21 cellular contexts compared by ENCODE assay signal in genomic region chr7:139993592-139993991, GRCh38.
DNase-seq lines count a peak whose midpoint lies in the region; ATAC-seq, FAIRE-seq and TF ChIP-seq lines count a peak whose summit lies in the region.
"Had no signal": no experiment of that assay in that cellular context is flagged by ENCODE, and none has a peak within 500 bp of the region (broad histone marks: within the 10 kb centered on the region; RNA-seq: fewer than 3 reads in every experiment).

No MANE protein-coding gene starts in this region.

- BruUV-seq in K562 (replicated peaks; lab: Mats Ljungman, UMichigan): no TSS peak

- H3K9me1 ChIP-seq in K562 (ENCODE audit: control insufficient read depth, insufficient read depth, low read length): no peaks in the 10 kb centered on the region

- no peak overlapping the region for H3K9ac ChIP-seq in K562 (ENCODE audit: insufficient read depth in 1 of 2, low read depth in 2 of 2, low read length in 2 of 2)

- H3K27ac ChIP-seq in K562 (ENCODE audit: extremely low read depth, low read depth, low read length) (no peak overlapping the region), layer of hippocampus (ENCODE audit: low read depth, low read length) (peak overlapping the region; percentile 86), temporal lobe (ENCODE audit: low read depth, low read length) (peak overlapping the region; percentile 94)

- H3K79me2 ChIP-seq in K562 (ENCODE audit: control insufficient read depth, insufficient read depth, low read length): no peaks in the 10 kb centered on the region

- WGBS in K562 (ENCODE audit: insufficient coverage, low coverage, missing lambda C conversion rate): 39% methylated on average over 2 of the region's 2 CpGs

- no peak for FAIRE-seq in K562 (lab: Jason Lieb, UNC)
- FAIRE-seq: A204.1, GM12878, HTR-8/SVneo had no signal

- no peaks in the 10 kb centered on the region for H3K9me3 Mint-ChIP-seq in chondrocyte (ENCODE audit: low read depth)
- no peaks in the 10 kb centered on the region for H3K9me3 Mint-ChIP-seq in activated CD8-positive, alpha-beta T cell treated with anti-CD3 and anti-CD28 coated beads for 36 hours
- H3K9me3 Mint-ChIP-seq: CD4-positive, CD25-positive, alpha-beta regulatory T cell; CD8-positive, alpha-beta memory T cell had no signal

- peaks cover 0 to 5% of the 10 kb centered on the region in 2 experiments; a peak in 3 of 5 replicates for H3K4me1 ChIP-seq in K562 (replicated peaks in 1 of 2; ENCODE audit: control insufficient read depth in 2 of 2, insufficient read depth in 2 of 2, low read length in 2 of 2)
- H3K4me1 ChIP-seq: BE2C had no signal

- no peak for ATAC-seq in K562
- ATAC-seq in activated CD8-positive, alpha-beta T cell treated with anti-CD3 and anti-CD28 coated beads for 36 hours: no peak
- ATAC-seq: GM12878 had no signal

- H3K4me3 ChIP-seq in K562: no peak overlapping the region
- H3K4me3 ChIP-seq: GM12878 had no signal

- no peaks in the 10 kb centered on the region for H3K9me3 ChIP-seq in K562 (replicated peaks; ENCODE audit: control insufficient read depth, insufficient read depth, low read depth, low read length)
- H3K9me3 ChIP-seq: BE2C had no signal

- H4K20me1 ChIP-seq in K562 (replicated peaks; ENCODE audit: control insufficient read depth, insufficient read depth, low read length): no peaks in the 10 kb centered on the region

- TF ChIP-seq CTCF in K562 (IDR thresholded peaks at IDR 0.05 in 2 of 3, conservative IDR thresholded peaks at IDR 0.05 in 1 of 3; ENCODE audit: insufficient read depth in 2 of 3, low read depth in 1 of 3, low read length in 3 of 3) (no peak), chondrocyte (IDR thresholded peaks at IDR 0.05) (no peak)
- no peak for TF ChIP-seq CTCF in activated CD8-positive, alpha-beta T cell treated with anti-CD3 and anti-CD28 coated beads for 36 hours (IDR thresholded peaks at IDR 0.05)

- TF ChIP-seq EP300 in K562 (IDR thresholded peaks at IDR 0.05; ENCODE audit: low read length): no peak

- POLR2A ChIA-PET in K562 (lab: Yijun Ruan, JAX): interaction anchor here (0.6 to 1.4 kb wide), 6 partner anchors 8 to 475 kb away, joined by 3 to 4 read pairs (median 4); no protein-coding TSS in a partner anchor
- POLR2A ChIA-PET in activated CD8-positive, alpha-beta T cell treated with anti-CD3 and anti-CD28 coated beads for 36 hours (lab: Charles Lee): interaction anchor here (0.7 kb wide), 1 partner anchor 76 kb away, joined by 3 read pairs; no protein-coding TSS in a partner anchor

- no peak overlapping the region for H3K27ac Mint-ChIP-seq in chondrocyte (ENCODE audit: unreplicated experiment)
- no peak overlapping the region for H3K27ac Mint-ChIP-seq in activated CD8-positive, alpha-beta T cell treated with anti-CD3 and anti-CD28 coated beads for 36 hours
- H3K27ac Mint-ChIP-seq: CD4-positive, CD25-positive, alpha-beta regulatory T cell; CD8-positive, alpha-beta memory T cell had no signal

- peaks cover 12% of the 10 kb centered on the region for H3K4me1 Mint-ChIP-seq in chondrocyte (ENCODE audit: low read depth)
- H3K4me1 Mint-ChIP-seq in activated CD8-positive, alpha-beta T cell treated with anti-CD3 and anti-CD28 coated beads for 36 hours (ENCODE audit: low read depth): no peaks in the 10 kb centered on the region
- H3K4me1 Mint-ChIP-seq: CD4-positive, CD25-positive, alpha-beta regulatory T cell; CD8-positive, alpha-beta memory T cell had no signal

- H3K36me3 ChIP-seq in K562 (ENCODE audit: control insufficient read depth, insufficient read depth, low read length): no peaks in the 10 kb centered on the region
- H3K36me3 ChIP-seq: BE2C had no signal

- H3K27me3 ChIP-seq in K562 (ENCODE audit: control insufficient read depth in 2 of 2, insufficient read depth in 2 of 2, low read length in 2 of 2): peaks cover 0 to 14% of the 10 kb centered on the region in 2 experiments; a peak in 3 of 5 replicates
- H3K27me3 ChIP-seq in layer of hippocampus (ENCODE audit: control insufficient read depth, insufficient read depth, low read length): no peaks in the 10 kb centered on the region
- H3K27me3 ChIP-seq: BE2C had no signal

- H2AFZ ChIP-seq in K562 (ENCODE audit: low read depth, low read length): no peak overlapping the region

- H3K4me3 Mint-ChIP-seq in chondrocyte (ENCODE audit: unreplicated experiment): no peak overlapping the region
- H3K4me3 Mint-ChIP-seq in activated CD8-positive, alpha-beta T cell treated with anti-CD3 and anti-CD28 coated beads for 36 hours: no peak overlapping the region
- H3K4me3 Mint-ChIP-seq: CD4-positive, CD25-positive, alpha-beta regulatory T cell; CD8-positive, alpha-beta memory T cell had no signal

- TF ChIP-seq POLR2A in K562 (conservative IDR thresholded peaks at IDR 0.05): no peak

- TF ChIP-seq RAD21 in K562 (CRISPR knock-in tag; conservative IDR thresholded peaks at IDR 0.05 in 1 of 2, IDR thresholded peaks at IDR 0.05 in 1 of 2): no peak

- intact Hi-C loops in K562 (cut with micrococcal nuclease): no loop called here
- intact Hi-C loops in activated CD8-positive, alpha-beta T cell treated with anti-CD3 and anti-CD28 coated beads for 36 hours (cut with micrococcal nuclease): no loop called here

- in situ Hi-C loops in K562 (cut with MboI): no loop called here

- peaks cover 4% of the 10 kb centered on the region for H3K27me3 Mint-ChIP-seq in chondrocyte (ENCODE audit: low read depth)
- H3K27me3 Mint-ChIP-seq in activated CD8-positive, alpha-beta T cell treated with anti-CD3 and anti-CD28 coated beads for 36 hours: no peaks in the 10 kb centered on the region
- H3K27me3 Mint-ChIP-seq: CD4-positive, CD25-positive, alpha-beta regulatory T cell; CD8-positive, alpha-beta memory T cell had no signal

- CTCF ChIA-PET in K562 (lab: Yijun Ruan, JAX; ENCODE audit: low intra/inter-chr PET ratio): no interaction called here
- CTCF ChIA-PET in activated CD8-positive, alpha-beta T cell treated with anti-CD3 and anti-CD28 coated beads for 36 hours (lab: Charles Lee): interaction anchor here (3.1 kb wide), 1 partner anchor 9 kb away, joined by 13 read pairs; no protein-coding TSS in a partner anchor

- H3K4me2 ChIP-seq in K562 (ENCODE audit: insufficient read depth, low read length): no peak overlapping the region

- no peaks in the 10 kb centered on the region for H3K36me3 Mint-ChIP-seq in chondrocyte (ENCODE audit: low read depth)
- no peaks in the 10 kb centered on the region for H3K36me3 Mint-ChIP-seq in activated CD8-positive, alpha-beta T cell treated with anti-CD3 and anti-CD28 coated beads for 36 hours (ENCODE audit: low read depth)
- H3K36me3 Mint-ChIP-seq: CD4-positive, CD25-positive, alpha-beta regulatory T cell; CD8-positive, alpha-beta memory T cell had no signal

- DNase-seq in K562 (ENCODE audit: extremely low read depth in 1 of 4, low spot score in 3 of 4) (no peak), chondrocyte (ENCODE audit: low spot score) (peak; percentile 33), occipital lobe (lab: John Stamatoyannopoulos, UW) (no peak), NCI-H1436 treated with DMSO at 0.1 percent for 48 hours (lab: John Stamatoyannopoulos, UW) (no peak)
- no peak for DNase-seq in activated CD8-positive, alpha-beta T cell treated with anti-CD3 and anti-CD28 coated beads for 36 hours
- DNase-seq: ACHN; BE2C; CD4-positive, CD25-positive, alpha-beta regulatory T cell; CD8-positive, alpha-beta memory T cell; COR-L47; DMS 273 treated with DMSO at 0.1 percent for 48 hours; DMS53; DND-41; EL; GOT3; HCEC 1CT had no signal

TF ChIP-seq in K562, 482 proteins besides CTCF, POLR2A, EP300 and RAD21:
- 0 out of 2 replicates have a peak, but pooled peaks have one; percentile 2 for TF ChIP-seq NR2C2 (CRISPR knock-in tag; IDR thresholded peaks at IDR 0.05)
- TF ChIP-seq NR2C2 (tag; IDR thresholded peaks at IDR 0.05): no peak
- TF ChIP-seq ZFP36 (IDR thresholded peaks at IDR 0.05; ENCODE audit: low read depth, low read length, partially characterized antibody): peak; percentile 80
- peak; percentile 13 to 43; a peak in 1 of 4 replicates for TF ChIP-seq KDM1A (IDR thresholded peaks at IDR 0.05)
- TF ChIP-seq BCOR (IDR thresholded peaks at IDR 0.05): peak; percentile 81
- TF ChIP-seq ZNF239 (CRISPR knock-in tag; IDR thresholded peaks at IDR 0.05): no peak
- no peak for TF ChIP-seq BCLAF1 (IDR thresholded peaks at IDR 0.05; ENCODE audit: borderline replicate concordance in 1 of 2, control insufficient read depth in 1 of 2, low read depth in 2 of 2, low read length in 1 of 2)
